Comparison of ENCODE assay signal across 8 cellular contexts in genomic region chr9:137621131-137621757, GRCh38. TPM values are rescaled to one million over a fixed set of nuclear protein-coding genes. Genes with fewer than 3 reads are reported as not detected.
DNase-seq lines count a peak whose midpoint lies in the region; ATAC-seq and FAIRE-seq lines count a peak whose summit lies in the region.

No MANE protein-coding gene starts in this region.

- H3K4me1 ChIP-seq in naive thymus-derived CD4-positive, alpha-beta T cell (ENCODE audit: control insufficient read depth in 2 of 2, insufficient read depth in 2 of 2, low read length in 2 of 2) = peaks cover 29 to 30% of the 10 kb centered on the region in 2 donors

- peaks cover 0 to 12% (median 0%) of the 10 kb centered on the region in 3 experiments for H3K36me3 ChIP-seq in naive thymus-derived CD4-positive, alpha-beta T cell (ENCODE audit: control insufficient read depth in 2 of 3, insufficient read depth in 3 of 3, low read length in 3 of 3)

- peak overlapping the region; percentile 83 for H3K27ac ChIP-seq in naive thymus-derived CD4-positive, alpha-beta T cell (ENCODE audit: low read depth, low read length)

- peaks cover 29 to 64% (median 54%) of the 10 kb centered on the region in 7 donors for H3K4me1 Mint-ChIP-seq in naive thymus-derived CD4-positive, alpha-beta T cell

- peaks cover 0 to 11% (median 0%) of the 10 kb centered on the region in 5 donors for H3K36me3 Mint-ChIP-seq in naive thymus-derived CD4-positive, alpha-beta T cell

- in situ Hi-C loops in KBM-7 (cut with MboI; ENCODE audit: low pct_unique_long_range_greater_than_20kb, low sequenced_read_pairs) = no loop called here

- H3K4me3 Mint-ChIP-seq in naive thymus-derived CD4-positive, alpha-beta T cell = peak overlapping the region; percentile 42 to 97 (median 87)

- H3K9me3 ChIP-seq in naive thymus-derived CD4-positive, alpha-beta T cell (ENCODE audit: control insufficient read depth in 2 of 3, low read length in 3 of 3) = no peaks in the 10 kb centered on the region

- H3K9me3 Mint-ChIP-seq in naive thymus-derived CD4-positive, alpha-beta T cell = no peaks in the 10 kb centered on the region

- DNase-seq in EH (ENCODE audit: low read depth) = peak; percentile 33
- DNase-seq in KBM-7 = peak; percentile 64
- DNase-seq in astrocyte of the hippocampus (ENCODE audit: low read depth, low spot score) = peak; percentile 34
- DNase-seq in naive thymus-derived CD4-positive, alpha-beta T cell = peak in 1 of 9 donors; percentile 31
- no peak for DNase-seq in GM19239 (ENCODE audit: insufficient read length, low spot score)
- no peak for DNase-seq in DMS153 (lab: John Stamatoyannopoulos, UW)

- H3K27ac Mint-ChIP-seq in naive thymus-derived CD4-positive, alpha-beta T cell = peak overlapping the region in 6 of 9 donors; percentile 10 to 87 (median 57)

- intact Hi-C loops in naive thymus-derived CD4-positive, alpha-beta T cell (cut with micrococcal nuclease) = no loop called here

- CTCF ChIA-PET in naive thymus-derived CD4-positive, alpha-beta T cell (lab: Charles Lee) = interaction anchor here (1.2 to 1.4 kb wide), 3 partner anchors 26 to 52 kb away, joined by 4 to 5 read pairs (median 5); no protein-coding TSS in a partner anchor

- no peaks in the 10 kb centered on the region for H3K27me3 ChIP-seq in naive thymus-derived CD4-positive, alpha-beta T cell (ENCODE audit: control insufficient read depth in 2 of 2, insufficient read depth in 2 of 2, low read length in 2 of 2)

- no peak overlapping the region for H3K4me3 ChIP-seq in naive thymus-derived CD4-positive, alpha-beta T cell (ENCODE audit: low read length)

- FAIRE-seq in GM19239 (lab: Jason Lieb, UNC) = no peak

- no peak for ATAC-seq in naive thymus-derived CD4-positive, alpha-beta T cell
- ATAC-seq in HG03045 (IDR thresholded peaks at IDR 0.05; ENCODE audit: unreplicated experiment) = no peak
- no peak for ATAC-seq in HG03521 (IDR thresholded peaks at IDR 0.05; ENCODE audit: unreplicated experiment)

- H3K27me3 Mint-ChIP-seq in naive thymus-derived CD4-positive, alpha-beta T cell = no peaks in the 10 kb centered on the region

- POLR2A ChIA-PET in naive thymus-derived CD4-positive, alpha-beta T cell (lab: Charles Lee) = interaction anchor here (0.9 to 1.1 kb wide), 2 partner anchors 19 to 26 kb away, joined by 3 read pairs; no protein-coding TSS in a partner anchor

RNA-seq across cellular contexts. Expression of gene EHMT1, which starts 2.4 kb away (rescaled TPM):
- total RNA-seq in naive thymus-derived CD4-positive, alpha-beta T cell = 100 to 1,000 TPM; 111 to 132 (median 117) TPM
- polyA plus RNA-seq in naive thymus-derived CD4-positive, alpha-beta T cell = 10 to 100 TPM; 24.7 to 43.0 TPM

RNA-seq across cellular contexts. Expression of gene ARRDC1, which starts 15.8 kb away (rescaled TPM):
- 100 to 1,000 TPM in 1 of 5 experiments, 10 to 100 TPM in 4; 53.7 to 126 (median 82.6) TPM for total RNA-seq in naive thymus-derived CD4-positive, alpha-beta T cell
- polyA plus RNA-seq in naive thymus-derived CD4-positive, alpha-beta T cell = 10 to 100 TPM; 35.2 to 56.3 TPM

RNA-seq across cellular contexts. Expression of gene ZMYND19, which starts 30.9 kb away (rescaled TPM):
- 10 to 100 TPM; 13.3 to 32.4 (median 26.6) TPM for total RNA-seq in naive thymus-derived CD4-positive, alpha-beta T cell
- 1 to 10 TPM; 4.5 to 9.8 TPM for polyA plus RNA-seq in naive thymus-derived CD4-positive, alpha-beta T cell

RNA-seq across cellular contexts. Expression of gene DPH7, which starts 42.5 kb away (rescaled TPM):
- 10 to 100 TPM; 43.4 to 77.5 (median 49.9) TPM for total RNA-seq in naive thymus-derived CD4-positive, alpha-beta T cell
- polyA plus RNA-seq in naive thymus-derived CD4-positive, alpha-beta T cell = 10 to 100 TPM; 29.7 to 45.3 TPM

Comparison
In these comparisons a context has a peak if more than half of its experiments do, and no peak if none do; other contexts are left out.
1. DNase-seq: peak in EH (single experiment), KBM-7 (single experiment) and astrocyte of the hippocampus (single experiment); none in GM19239 (single experiment) and DMS153 (single experiment).